Comparison of ENCODE assay signal across 14 cellular contexts in the genomic region with DNA sequence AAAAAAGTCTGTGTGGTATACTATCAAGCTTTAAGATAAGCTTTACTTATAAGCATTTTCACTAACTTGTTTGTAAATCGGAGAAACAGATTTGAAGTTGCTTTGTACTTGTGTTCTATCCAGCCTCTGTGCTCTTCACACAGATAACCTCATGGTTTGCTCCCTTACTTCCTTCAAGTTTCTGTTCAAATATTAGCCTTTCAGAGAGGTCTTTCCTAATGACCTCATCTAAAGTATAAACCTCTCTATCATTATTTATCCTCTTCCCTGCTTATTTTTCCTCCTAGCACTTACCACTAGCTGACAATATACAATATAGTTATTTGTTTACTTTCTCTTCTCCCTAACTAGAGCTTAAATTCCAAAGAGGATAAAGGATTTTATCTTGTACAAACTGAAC.
DNase-seq lines count a peak whose midpoint lies in the region; ATAC-seq and TF ChIP-seq lines count a peak whose summit lies in the region.
"Had no signal": no experiment of that assay in that cellular context is flagged by ENCODE, and none has a peak within 500 bp of the region (broad histone marks: within the 10 kb centered on the region; RNA-seq: fewer than 3 reads in every experiment).

No MANE protein-coding gene starts in this region.

- no peaks in the 10 kb centered on the region for H3K27me3 Mint-ChIP-seq in CD8-positive, alpha-beta T cell (ENCODE audit: low read depth)
- H3K27me3 Mint-ChIP-seq in HFFc6 (ENCODE audit: insufficient read depth) (no peaks in the 10 kb centered on the region; the same call in 1 of the 2 replicates), Calu3 (ENCODE audit: unreplicated experiment) (no peaks in the 10 kb centered on the region)
- no peaks in the 10 kb centered on the region for H3K27me3 Mint-ChIP-seq in activated naive CD8-positive, alpha-beta T cell
- H3K27me3 Mint-ChIP-seq: brain, IgD-negative memory B cell had no signal

- H3K9me3 ChIP-seq in CD8-positive, alpha-beta T cell (ENCODE audit: low read length), result no peaks in the 10 kb centered on the region
- H3K9me3 ChIP-seq: right atrium auricular region had no signal

- peak overlapping the region; percentile 18 for H3K27ac Mint-ChIP-seq in CD8-positive, alpha-beta T cell
- peak overlapping the region; percentile 34; the same call in 1 of the 2 replicates for H3K27ac Mint-ChIP-seq in HFFc6
- H3K27ac Mint-ChIP-seq in activated naive CD8-positive, alpha-beta T cell, result peak overlapping the region; percentile 81
- H3K27ac Mint-ChIP-seq in Calu3 (ENCODE audit: unreplicated experiment), result no peak overlapping the region

- no peak overlapping the region for H3K4me3 ChIP-seq in CD8-positive, alpha-beta T cell (ENCODE audit: low read depth, low read length)
- H3K4me3 ChIP-seq: right atrium auricular region had no signal

- CTCF ChIA-PET in CD8-positive, alpha-beta T cell (lab: Charles Lee), result no interaction called here
- CTCF ChIA-PET in Calu3 (lab: Charles Lee), result interaction anchor here (0.8 kb wide), 1 partner anchor 194 kb away, joined by 3 read pairs; no protein-coding TSS in a partner anchor

- peaks cover 46% of the 10 kb centered on the region for H3K36me3 Mint-ChIP-seq in CD8-positive, alpha-beta T cell
- H3K36me3 Mint-ChIP-seq in HFFc6 (ENCODE audit: low read depth), result peaks cover 19% of the 10 kb centered on the region
- peaks cover 30% of the 10 kb centered on the region for H3K36me3 Mint-ChIP-seq in activated naive CD8-positive, alpha-beta T cell
- peaks cover 7% of the 10 kb centered on the region for H3K36me3 Mint-ChIP-seq in Calu3 (ENCODE audit: insufficient read depth, unreplicated experiment)

- peaks cover 8% of the 10 kb centered on the region for H3K36me3 ChIP-seq in CD8-positive, alpha-beta T cell (ENCODE audit: insufficient read depth, low read length)

- no peak for TF ChIP-seq CTCF in CD8-positive, alpha-beta T cell (IDR thresholded peaks at IDR 0.05)
- no peak for TF ChIP-seq CTCF in HFFc6 (IDR thresholded peaks at IDR 0.05)
- TF ChIP-seq CTCF in Calu3 (IDR thresholded peaks at IDR 0.05; ENCODE audit: unreplicated experiment), result no peak

- no peaks in the 10 kb centered on the region for H3K9me3 Mint-ChIP-seq in CD8-positive, alpha-beta T cell
- H3K9me3 Mint-ChIP-seq in HFFc6, result no peaks in the 10 kb centered on the region
- no peaks in the 10 kb centered on the region for H3K9me3 Mint-ChIP-seq in activated naive CD8-positive, alpha-beta T cell (ENCODE audit: low read depth)
- H3K9me3 Mint-ChIP-seq in Calu3 (ENCODE audit: low read depth, unreplicated experiment), result no peaks in the 10 kb centered on the region
- H3K9me3 Mint-ChIP-seq: brain, IgD-negative memory B cell had no signal

- POLR2A ChIA-PET in CD8-positive, alpha-beta T cell (lab: Charles Lee), result interaction anchor here (1.7 kb wide), 1 partner anchor 180 kb away, joined by 7 read pairs; a partner anchor contains a TSS

- peaks cover 21% of the 10 kb centered on the region for H3K4me1 ChIP-seq in CD8-positive, alpha-beta T cell (ENCODE audit: insufficient read depth, low read length)

- no peak for DNase-seq in CD8-positive, alpha-beta T cell
- no peak for DNase-seq in HFFc6
- DNase-seq in medulla oblongata (ENCODE audit: extremely low spot score), result peak; percentile 13
- DNase-seq in cerebellar nuclear complex (lab: John Stamatoyannopoulos, UW), result no peak
- DNase-seq in NCI-H2227 (lab: John Stamatoyannopoulos, UW; ENCODE audit: unreplicated experiment), result no peak
- DNase-seq in Calu3, result no peak
- DNase-seq: NCI-H1930, substantia nigra had no signal

- no peak overlapping the region for H3K4me3 Mint-ChIP-seq in CD8-positive, alpha-beta T cell
- H3K4me3 Mint-ChIP-seq in HFFc6 (no peak overlapping the region; the same call in 1 of the 2 replicates), Calu3 (ENCODE audit: low read depth, unreplicated experiment) (no peak overlapping the region)
- H3K4me3 Mint-ChIP-seq in activated naive CD8-positive, alpha-beta T cell, result no peak overlapping the region
- H3K4me3 Mint-ChIP-seq: brain, IgD-negative memory B cell had no signal

- no peak overlapping the region for H3K27ac ChIP-seq in CD8-positive, alpha-beta T cell (ENCODE audit: low read depth, low read length)
- H3K27ac ChIP-seq: epithelial cell of prostate, right atrium auricular region had no signal

- ATAC-seq in CD8-positive, alpha-beta T cell, result no peak
- ATAC-seq: HCT116 had no signal

- peaks cover 36% of the 10 kb centered on the region for H3K4me1 Mint-ChIP-seq in CD8-positive, alpha-beta T cell (ENCODE audit: low read depth)
- H3K4me1 Mint-ChIP-seq in HFFc6 (ENCODE audit: low read depth), result peaks cover 31% of the 10 kb centered on the region
- H3K4me1 Mint-ChIP-seq in activated naive CD8-positive, alpha-beta T cell (ENCODE audit: low read depth), result peaks cover 40% of the 10 kb centered on the region
- no peaks in the 10 kb centered on the region for H3K4me1 Mint-ChIP-seq in Calu3 (ENCODE audit: low read depth, unreplicated experiment)

- no TSS peak for BruUV-seq in Calu3 (replicated peaks; lab: Mats Ljungman, UMichigan)

- H3K27me3 ChIP-seq in CD8-positive, alpha-beta T cell (ENCODE audit: insufficient read depth, low read length), result no peaks in the 10 kb centered on the region
- H3K27me3 ChIP-seq: right atrium auricular region had no signal

- intact Hi-C loops in CD8-positive, alpha-beta T cell (cut with DNase I, micrococcal nuclease), result loop anchor here (5.0 to 10.0 kb wide), 4 partner anchors 178 to 736 kb away; a partner anchor contains a TSS
- intact Hi-C loops in Calu3 (cut with micrococcal nuclease; ENCODE audit: unreplicated experiment), result loop anchor here (5.0 to 10.0 kb wide), 4 partner anchors 176 to 1376 kb away; a partner anchor contains a TSS
